ENCODE assay signal across 26 cellular contexts in the genomic region with DNA sequence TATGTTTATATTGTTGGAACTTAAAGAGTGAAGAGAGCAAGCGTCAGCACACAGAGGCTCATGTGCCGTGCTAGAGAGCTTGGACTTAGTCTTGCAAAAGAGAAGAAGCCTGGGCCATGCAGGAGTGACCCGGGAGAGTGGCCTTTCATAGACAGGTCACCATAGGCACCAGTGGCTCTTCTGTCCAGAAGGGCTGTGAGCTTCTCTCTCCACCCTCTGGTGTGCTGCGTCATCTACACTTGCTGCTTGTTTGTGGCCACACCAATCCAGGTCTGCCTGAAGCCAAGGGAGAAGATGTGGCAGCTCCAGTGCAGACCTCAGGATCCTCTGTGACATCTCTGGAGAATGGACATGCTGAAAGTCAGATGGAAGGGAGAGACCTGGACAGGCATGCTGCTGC.
"Had no signal": no experiment of that assay in that cellular context is flagged by ENCODE, and none has a peak within 500 bp of the region (broad histone marks: within the 10 kb centered on the region; RNA-seq: fewer than 3 reads in every experiment).

No MANE protein-coding gene starts in this region.

- H3K27me3 Mint-ChIP-seq: activated naive CD4-positive, alpha-beta T cell treated with anti-CD3 and anti-CD28 coated beads, Interleukin-2, amount 10 ng/mL, durations not matched to agents 7 days and 5 days had no signal

- H3K36me3 Mint-ChIP-seq: activated naive CD4-positive, alpha-beta T cell treated with anti-CD3 and anti-CD28 coated beads, Interleukin-2, amount 10 ng/mL, durations not matched to agents 7 days and 5 days; immature natural killer cell; naive thymus-derived CD8-positive, alpha-beta T cell; stimulated activated memory B cell treated with anti-CD40 and anti-IgM and Interleukin-4, amounts not matched to agents 10 μg/mL and 1 μg/mL and 100 μg/mL, for 72 hours had no signal

- H3K9me3 ChIP-seq: gastroesophageal sphincter, lower lobe of right lung, right lobe of liver, stomach, tibial artery, upper lobe of right lung had no signal

- H3K27me3 ChIP-seq: right lobe of liver, tibial artery, upper lobe of right lung had no signal

- FAIRE-seq: small intestine had no signal

- H3K36me3 ChIP-seq: gastroesophageal sphincter, lower lobe of right lung, right lobe of liver, stomach, tibial artery, upper lobe of right lung had no signal

- ATAC-seq: activated CD4-positive, alpha-beta T cell treated with anti-CD3 and anti-CD28 coated beads for 36 hours; activated CD8-positive, alpha-beta T cell treated with anti-CD3 and anti-CD28 coated beads, Interleukin-2, amount 10 ng/mL, durations not matched to agents 7 days and 5 days; gastroesophageal sphincter; lower lobe of right lung; naive thymus-derived CD8-positive, alpha-beta T cell; stimulated activated memory B cell treated with anti-CD40 and anti-IgM and Interleukin-4, amounts not matched to agents 10 μg/mL and 1 μg/mL and 100 μg/mL, for 72 hours; upper lobe of right lung had no signal

- H3K4me3 Mint-ChIP-seq: activated CD4-positive, alpha-beta T cell treated with anti-CD3 and anti-CD28 coated beads for 36 hours; activated CD8-positive, alpha-beta T cell treated with anti-CD3 and anti-CD28 coated beads, Interleukin-2, amount 10 ng/mL, durations not matched to agents 7 days and 5 days; activated naive CD4-positive, alpha-beta T cell treated with anti-CD3 and anti-CD28 coated beads, Interleukin-2, amount 10 ng/mL, durations not matched to agents 7 days and 5 days; activated T-helper 1 cell treated with anti-CD3 and anti-CD28 coated beads, Interleukin-12 subunit alpha, Interleukin-12 subunit beta, Interleukin-2, Interleukin-4 antibody, amounts not matched to agents 30 ng/mL and 10 ng/mL and 1 ng/mL, durations not matched to agents 14 hours and 24 hours and 36 hours; central memory CD8-positive, alpha-beta T cell; immature natural killer cell; neural crest cell; stimulated activated memory B cell treated with anti-CD40 and anti-IgM and Interleukin-4, amounts not matched to agents 10 μg/mL and 1 μg/mL and 100 μg/mL, for 72 hours; T-helper 2 cell treated with Interferon-gamma antibody and Interleukin-4, amounts not matched to agents 5 μg/mL and 100 μg/mL, for 36 hours had no signal

- DNase-seq: activated CD4-positive, alpha-beta T cell treated with anti-CD3 and anti-CD28 coated beads for 36 hours; activated CD4-positive, CD25-positive, alpha-beta regulatory T cell; activated CD8-positive, alpha-beta T cell treated with anti-CD3 and anti-CD28 coated beads, Interleukin-2, amount 10 ng/mL, durations not matched to agents 7 days and 5 days; activated effector memory CD4-positive, alpha-beta T cell treated with anti-CD3 and anti-CD28 coated beads, Interleukin-2, amount 50 U/mL, for 16 hours; activated naive CD4-positive, alpha-beta T cell treated with anti-CD3 and anti-CD28 coated beads, Interleukin-2, amount 10 ng/mL, durations not matched to agents 7 days and 5 days; amygdala; effector memory CD4-positive, alpha-beta T cell; erythroblast; hypothalamus; immature natural killer cell; lower lobe of right lung; naive thymus-derived CD8-positive, alpha-beta T cell; occipital lobe; right lobe of liver; stimulated activated CD4-positive, alpha-beta T cell treated with anti-CD3 and anti-CD28 coated beads, Interleukin-4, amount 100 ng/mL, for 24 hours; stomach; T-helper 1 cell; tibial artery; upper lobe of right lung had no signal

- H3K4me1 ChIP-seq: lower lobe of right lung, right lobe of liver had no signal

- H3K4me1 Mint-ChIP-seq: activated CD4-positive, alpha-beta T cell treated with anti-CD3 and anti-CD28 coated beads for 36 hours; activated naive CD4-positive, alpha-beta T cell treated with anti-CD3 and anti-CD28 coated beads, Interleukin-2, amount 10 ng/mL, durations not matched to agents 7 days and 5 days; central memory CD8-positive, alpha-beta T cell; immature natural killer cell; neural crest cell; stimulated activated memory B cell treated with anti-CD40 and anti-IgM and Interleukin-4, amounts not matched to agents 10 μg/mL and 1 μg/mL and 100 μg/mL, for 72 hours had no signal

- H3K4me3 ChIP-seq: gastroesophageal sphincter, lower lobe of right lung, right lobe of liver, stomach, tibial artery, upper lobe of right lung had no signal

- H3K27ac ChIP-seq: gastroesophageal sphincter, lower lobe of right lung, right lobe of liver, stomach, tibial artery, upper lobe of right lung had no signal

- H3K9me3 Mint-ChIP-seq: activated naive CD4-positive, alpha-beta T cell treated with anti-CD3 and anti-CD28 coated beads, Interleukin-2, amount 10 ng/mL, durations not matched to agents 7 days and 5 days; activated T-helper 1 cell treated with anti-CD3 and anti-CD28 coated beads, Interleukin-12 subunit alpha, Interleukin-12 subunit beta, Interleukin-2, Interleukin-4 antibody, amounts not matched to agents 30 ng/mL and 10 ng/mL and 1 ng/mL, durations not matched to agents 14 hours and 24 hours and 36 hours; central memory CD8-positive, alpha-beta T cell; immature natural killer cell; naive thymus-derived CD8-positive, alpha-beta T cell; neural crest cell; stimulated activated memory B cell treated with anti-CD40 and anti-IgM and Interleukin-4, amounts not matched to agents 10 μg/mL and 1 μg/mL and 100 μg/mL, for 72 hours; T-helper 2 cell treated with Interferon-gamma antibody and Interleukin-4, amounts not matched to agents 5 μg/mL and 100 μg/mL, for 36 hours had no signal

- H3K27ac Mint-ChIP-seq: activated CD4-positive, alpha-beta T cell treated with anti-CD3 and anti-CD28 coated beads for 36 hours; activated CD8-positive, alpha-beta T cell treated with anti-CD3 and anti-CD28 coated beads, Interleukin-2, amount 10 ng/mL, durations not matched to agents 7 days and 5 days; activated naive CD4-positive, alpha-beta T cell treated with anti-CD3 and anti-CD28 coated beads, Interleukin-2, amount 10 ng/mL, durations not matched to agents 7 days and 5 days; activated T-helper 1 cell treated with anti-CD3 and anti-CD28 coated beads, Interleukin-12 subunit alpha, Interleukin-12 subunit beta, Interleukin-2, Interleukin-4 antibody, amounts not matched to agents 30 ng/mL and 10 ng/mL and 1 ng/mL, durations not matched to agents 14 hours and 24 hours and 36 hours; immature natural killer cell; naive thymus-derived CD8-positive, alpha-beta T cell; stimulated activated memory B cell treated with anti-CD40 and anti-IgM and Interleukin-4, amounts not matched to agents 10 μg/mL and 1 μg/mL and 100 μg/mL, for 72 hours; T-helper 2 cell treated with Interferon-gamma antibody and Interleukin-4, amounts not matched to agents 5 μg/mL and 100 μg/mL, for 36 hours had no signal
